In genomic region chr2:65326276-65326675, GRCh38 we compare ENCODE assay signal across 15 cellular contexts.
"Had no signal": no experiment of that assay in that cellular context is flagged by ENCODE, and none has a peak within 500 bp of the region (broad histone marks: within the 10 kb centered on the region; RNA-seq: fewer than 3 reads in every experiment).

No MANE protein-coding gene starts in this region.

- H3K4me1 ChIP-seq: lower lobe of right lung, pancreas, sigmoid colon had no signal

- H3K27ac ChIP-seq: lower lobe of right lung, pancreas, sigmoid colon had no signal

- H3K27me3 ChIP-seq: pancreas, sigmoid colon had no signal

- H3K4me3 ChIP-seq: lower lobe of right lung, pancreas, sigmoid colon had no signal

- H3K9me3 ChIP-seq: lower lobe of right lung, pancreas, sigmoid colon had no signal

- DNase-seq: activated CD4-positive, alpha-beta T cell treated with anti-CD3 and anti-CD28 coated beads, Interleukin-2, amount 50 U/mL, for 1 hour; activated CD8-positive, alpha-beta memory T cell treated with anti-CD3 and anti-CD28 coated beads for 24 hours; activated naive CD8-positive, alpha-beta T cell treated with anti-CD3 and anti-CD28 coated beads, Interleukin-2, amount 10 ng/mL, durations not matched to agents 7 days and 5 days; cortex of kidney; effector CD4-positive, alpha-beta T cell; head of caudate nucleus; immature natural killer cell; left cardiac atrium; lower lobe of right lung; pancreas; sigmoid colon; stimulated activated CD4-positive, alpha-beta T cell treated with anti-CD3 and anti-CD28 coated beads, Interleukin-1b, Interleukin-23, amount 100 ng/mL, for 48 hours; stimulated activated naive CD8-positive, alpha-beta T cell treated with anti-CD3 and anti-CD28 coated beads, Interleukin-15, amount 100 ng/mL, for 72 hours had no signal

- FAIRE-seq: endothelial cell of umbilical vein, frontal cortex, pancreas had no signal

- ATAC-seq: left cardiac atrium; lower lobe of right lung; pancreas; stimulated activated naive CD8-positive, alpha-beta T cell treated with anti-CD3 and anti-CD28 coated beads, Interleukin-15, amount 100 ng/mL, for 72 hours had no signal
